Comparison of ENCODE assay signal across 1 cellular context in genomic region chrX:134548844-134549205, GRCh38.
TF ChIP-seq lines count a peak whose summit lies in the region.

No MANE protein-coding gene starts in this region.

TF ChIP-seq in SK-N-SH, 30 proteins besides CTCF, POLR2A, EP300 and RAD21 (continued from another document):
- no peak for TF ChIP-seq REST (IDR thresholded peaks at IDR 0.05; ENCODE audit: low read depth, low read length)
- no peak for TF ChIP-seq MAX (IDR thresholded peaks at IDR 0.05; ENCODE audit: low read depth)
- no peak for TF ChIP-seq RFX5 (IDR thresholded peaks at IDR 0.05; ENCODE audit: low read length)
- no peak for TF ChIP-seq PBX3 (IDR thresholded peaks at IDR 0.05)
- no peak for TF ChIP-seq NFIC (IDR thresholded peaks at IDR 0.05; ENCODE audit: borderline replicate concordance)
